In the genomic region with DNA sequence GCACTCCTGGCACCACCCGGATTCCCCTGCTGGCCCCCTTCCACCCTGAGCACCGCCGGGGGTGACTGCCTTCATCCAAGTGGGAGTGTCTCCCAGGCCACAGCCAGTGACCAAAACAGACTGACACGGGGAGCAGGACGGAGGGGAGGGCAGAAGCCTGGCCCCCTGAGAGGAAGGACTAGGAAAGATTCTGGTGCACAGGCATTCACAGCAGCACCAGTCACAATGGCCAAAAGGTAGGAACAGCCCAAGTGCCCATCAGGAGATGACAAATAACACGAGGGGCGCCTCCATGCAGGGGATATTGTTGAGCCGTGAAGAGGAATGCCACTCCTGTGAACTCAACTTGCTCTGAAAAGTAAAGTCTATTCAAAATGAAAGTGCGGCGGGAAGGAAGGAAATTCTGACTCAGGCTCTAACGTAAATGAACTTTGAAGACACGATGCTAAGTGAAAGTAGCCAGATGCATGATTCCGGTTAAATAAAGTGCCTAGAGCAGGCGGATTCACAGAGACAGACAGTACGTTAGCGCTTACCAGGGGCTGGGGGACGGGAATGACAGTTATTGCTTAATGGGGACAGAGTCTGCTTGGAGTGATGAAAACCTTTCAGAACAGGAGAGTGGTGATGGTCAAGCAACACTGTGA, we compare ENCODE assay signal across 1 cellular context.
TF ChIP-seq lines count a peak whose summit lies in the region.

No MANE protein-coding gene starts in this region.

TF ChIP-seq in H1, 55 proteins besides CTCF, POLR2A, EP300 and RAD21 (continued from another document):
- TF ChIP-seq, protein P1, sequence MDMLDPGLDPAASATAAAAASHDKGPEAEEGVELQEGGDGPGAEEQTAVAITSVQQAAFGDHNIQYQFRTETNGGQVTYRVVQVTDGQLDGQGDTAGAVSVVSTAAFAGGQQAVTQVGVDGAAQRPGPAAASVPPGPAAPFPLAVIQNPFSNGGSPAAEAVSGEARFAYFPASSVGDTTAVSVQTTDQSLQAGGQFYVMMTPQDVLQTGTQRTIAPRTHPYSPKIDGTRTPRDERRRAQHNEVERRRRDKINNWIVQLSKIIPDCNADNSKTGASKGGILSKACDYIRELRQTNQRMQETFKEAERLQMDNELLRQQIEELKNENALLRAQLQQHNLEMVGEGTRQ (IDR thresholded peaks at IDR 0.05; ENCODE audit: low read length), result no peak
- TF ChIP-seq EGR1 (IDR thresholded peaks at IDR 0.05; ENCODE audit: borderline replicate concordance, low read depth, low read length), result no peak
- no peak for TF ChIP-seq CHD2 (IDR thresholded peaks at IDR 0.05; ENCODE audit: low read length)
- TF ChIP-seq CREB1 (IDR thresholded peaks at IDR 0.05), result no peak
- no peak for TF ChIP-seq TCF12 (IDR thresholded peaks at IDR 0.05; ENCODE audit: low read depth, low read length)
- TF ChIP-seq HDAC6 (IDR thresholded peaks at IDR 0.05; ENCODE audit: low read depth, low read length), result no peak
- TF ChIP-seq, protein P2, sequence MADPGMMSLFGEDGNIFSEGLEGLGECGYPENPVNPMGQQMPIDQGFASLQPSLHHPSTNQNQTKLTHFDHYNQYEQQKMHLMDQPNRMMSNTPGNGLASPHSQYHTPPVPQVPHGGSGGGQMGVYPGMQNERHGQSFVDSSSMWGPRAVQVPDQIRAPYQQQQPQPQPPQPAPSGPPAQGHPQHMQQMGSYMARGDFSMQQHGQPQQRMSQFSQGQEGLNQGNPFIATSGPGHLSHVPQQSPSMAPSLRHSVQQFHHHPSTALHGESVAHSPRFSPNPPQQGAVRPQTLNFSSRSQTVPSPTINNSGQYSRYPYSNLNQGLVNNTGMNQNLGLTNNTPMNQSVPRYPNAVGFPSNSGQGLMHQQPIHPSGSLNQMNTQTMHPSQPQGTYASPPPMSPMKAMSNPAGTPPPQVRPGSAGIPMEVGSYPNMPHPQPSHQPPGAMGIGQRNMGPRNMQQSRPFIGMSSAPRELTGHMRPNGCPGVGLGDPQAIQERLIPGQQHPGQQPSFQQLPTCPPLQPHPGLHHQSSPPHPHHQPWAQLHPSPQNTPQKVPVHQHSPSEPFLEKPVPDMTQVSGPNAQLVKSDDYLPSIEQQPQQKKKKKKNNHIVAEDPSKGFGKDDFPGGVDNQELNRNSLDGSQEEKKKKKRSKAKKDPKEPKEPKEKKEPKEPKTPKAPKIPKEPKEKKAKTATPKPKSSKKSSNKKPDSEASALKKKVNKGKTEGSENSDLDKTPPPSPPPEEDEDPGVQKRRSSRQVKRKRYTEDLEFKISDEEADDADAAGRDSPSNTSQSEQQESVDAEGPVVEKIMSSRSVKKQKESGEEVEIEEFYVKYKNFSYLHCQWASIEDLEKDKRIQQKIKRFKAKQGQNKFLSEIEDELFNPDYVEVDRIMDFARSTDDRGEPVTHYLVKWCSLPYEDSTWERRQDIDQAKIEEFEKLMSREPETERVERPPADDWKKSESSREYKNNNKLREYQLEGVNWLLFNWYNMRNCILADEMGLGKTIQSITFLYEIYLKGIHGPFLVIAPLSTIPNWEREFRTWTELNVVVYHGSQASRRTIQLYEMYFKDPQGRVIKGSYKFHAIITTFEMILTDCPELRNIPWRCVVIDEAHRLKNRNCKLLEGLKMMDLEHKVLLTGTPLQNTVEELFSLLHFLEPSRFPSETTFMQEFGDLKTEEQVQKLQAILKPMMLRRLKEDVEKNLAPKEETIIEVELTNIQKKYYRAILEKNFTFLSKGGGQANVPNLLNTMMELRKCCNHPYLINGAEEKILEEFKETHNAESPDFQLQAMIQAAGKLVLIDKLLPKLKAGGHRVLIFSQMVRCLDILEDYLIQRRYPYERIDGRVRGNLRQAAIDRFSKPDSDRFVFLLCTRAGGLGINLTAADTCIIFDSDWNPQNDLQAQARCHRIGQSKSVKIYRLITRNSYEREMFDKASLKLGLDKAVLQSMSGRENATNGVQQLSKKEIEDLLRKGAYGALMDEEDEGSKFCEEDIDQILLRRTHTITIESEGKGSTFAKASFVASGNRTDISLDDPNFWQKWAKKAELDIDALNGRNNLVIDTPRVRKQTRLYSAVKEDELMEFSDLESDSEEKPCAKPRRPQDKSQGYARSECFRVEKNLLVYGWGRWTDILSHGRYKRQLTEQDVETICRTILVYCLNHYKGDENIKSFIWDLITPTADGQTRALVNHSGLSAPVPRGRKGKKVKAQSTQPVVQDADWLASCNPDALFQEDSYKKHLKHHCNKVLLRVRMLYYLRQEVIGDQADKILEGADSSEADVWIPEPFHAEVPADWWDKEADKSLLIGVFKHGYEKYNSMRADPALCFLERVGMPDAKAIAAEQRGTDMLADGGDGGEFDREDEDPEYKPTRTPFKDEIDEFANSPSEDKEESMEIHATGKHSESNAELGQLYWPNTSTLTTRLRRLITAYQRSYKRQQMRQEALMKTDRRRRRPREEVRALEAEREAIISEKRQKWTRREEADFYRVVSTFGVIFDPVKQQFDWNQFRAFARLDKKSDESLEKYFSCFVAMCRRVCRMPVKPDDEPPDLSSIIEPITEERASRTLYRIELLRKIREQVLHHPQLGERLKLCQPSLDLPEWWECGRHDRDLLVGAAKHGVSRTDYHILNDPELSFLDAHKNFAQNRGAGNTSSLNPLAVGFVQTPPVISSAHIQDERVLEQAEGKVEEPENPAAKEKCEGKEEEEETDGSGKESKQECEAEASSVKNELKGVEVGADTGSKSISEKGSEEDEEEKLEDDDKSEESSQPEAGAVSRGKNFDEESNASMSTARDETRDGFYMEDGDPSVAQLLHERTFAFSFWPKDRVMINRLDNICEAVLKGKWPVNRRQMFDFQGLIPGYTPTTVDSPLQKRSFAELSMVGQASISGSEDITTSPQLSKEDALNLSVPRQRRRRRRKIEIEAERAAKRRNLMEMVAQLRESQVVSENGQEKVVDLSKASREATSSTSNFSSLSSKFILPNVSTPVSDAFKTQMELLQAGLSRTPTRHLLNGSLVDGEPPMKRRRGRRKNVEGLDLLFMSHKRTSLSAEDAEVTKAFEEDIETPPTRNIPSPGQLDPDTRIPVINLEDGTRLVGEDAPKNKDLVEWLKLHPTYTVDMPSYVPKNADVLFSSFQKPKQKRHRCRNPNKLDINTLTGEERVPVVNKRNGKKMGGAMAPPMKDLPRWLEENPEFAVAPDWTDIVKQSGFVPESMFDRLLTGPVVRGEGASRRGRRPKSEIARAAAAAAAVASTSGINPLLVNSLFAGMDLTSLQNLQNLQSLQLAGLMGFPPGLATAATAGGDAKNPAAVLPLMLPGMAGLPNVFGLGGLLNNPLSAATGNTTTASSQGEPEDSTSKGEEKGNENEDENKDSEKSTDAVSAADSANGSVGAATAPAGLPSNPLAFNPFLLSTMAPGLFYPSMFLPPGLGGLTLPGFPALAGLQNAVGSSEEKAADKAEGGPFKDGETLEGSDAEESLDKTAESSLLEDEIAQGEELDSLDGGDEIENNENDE (IDR thresholded peaks at IDR 0.05; ENCODE audit: insufficient replicate concordance, low read length), result no peak
- no peak for TF ChIP-seq NANOG (IDR thresholded peaks at IDR 0.05; ENCODE audit: insufficient read depth, low read depth, low read length, poor library complexity, severe bottlenecking)
- TF ChIP-seq YY1 (IDR thresholded peaks at IDR 0.05; ENCODE audit: low read depth, low read length), result no peak
- TF ChIP-seq SIRT6 (IDR thresholded peaks at IDR 0.05; ENCODE audit: low read length), result no peak
- no peak for TF ChIP-seq ASH2L (IDR thresholded peaks at IDR 0.05; ENCODE audit: low read length)
- no peak for TF ChIP-seq TEAD4 (IDR thresholded peaks at IDR 0.05; ENCODE audit: low read depth, low read length)
